8 cellular contexts compared by ENCODE assay signal in genomic region chr6:43269273-43270007, GRCh38. TPM values are rescaled to one million over a fixed set of nuclear protein-coding genes. Genes with fewer than 3 reads are reported as not detected.
DNase-seq lines count a peak whose midpoint lies in the region; ATAC-seq, FAIRE-seq and TF ChIP-seq lines count a peak whose summit lies in the region.

No MANE protein-coding gene starts in this region.

- peak overlapping the region; percentile 65 for H3K4me2 ChIP-seq in GM23248 (ENCODE audit: unreplicated experiment)

- peaks cover 16% of the 10 kb centered on the region for H3K27me3 ChIP-seq in GM23248 (replicated peaks; ENCODE audit: insufficient read depth)
- no peaks in the 10 kb centered on the region for H3K27me3 ChIP-seq in esophagus (ENCODE audit: control insufficient read depth in 1 of 2, insufficient read depth in 2 of 2, low read length in 2 of 2)
- no peaks in the 10 kb centered on the region for H3K27me3 ChIP-seq in pancreas
- H3K27me3 ChIP-seq in aorta (ENCODE audit: control insufficient read depth in 1 of 2, insufficient read depth in 2 of 2, low read length in 1 of 2), result no peaks in the 10 kb centered on the region

- no peaks in the 10 kb centered on the region for H4K20me1 ChIP-seq in GM23248 (ENCODE audit: insufficient read depth)

- no peaks in the 10 kb centered on the region for H3K79me2 ChIP-seq in GM23248 (ENCODE audit: insufficient read depth)

- no peak overlapping the region for H3K27ac ChIP-seq in GM23248
- peak overlapping the region; percentile 11 to 39 for H3K27ac ChIP-seq in esophagus (ENCODE audit: low read depth in 2 of 2, low read length in 1 of 2)
- H3K27ac ChIP-seq in pancreas, result peak overlapping the region in 2 of 4 donors; percentile 84 to 87
- H3K27ac ChIP-seq in aorta (ENCODE audit: low read depth in 1 of 2, low read length in 2 of 2), result no peak overlapping the region

- DNase-seq in GM23248, result peak; percentile 42
- peak; percentile 51 to 56 for DNase-seq in activated CD4-positive, alpha-beta T cell treated with anti-CD3 and anti-CD28 coated beads, Interleukin-2, amount 50 U/mL, for 48 hours
- DNase-seq in pancreas, result peak; percentile 31 to 85 (median 61)
- DNase-seq in urothelium cell line (ENCODE audit: low spot score), result no peak
- no peak for DNase-seq in aorta
- DNase-seq in NCI-H345 treated with DMSO at 0.1 percent for 48 hours (lab: John Stamatoyannopoulos, UW; ENCODE audit: unreplicated experiment), result no peak
- DNase-seq in NCI-H510A treated with DMSO at 0.1 percent for 48 hours (lab: John Stamatoyannopoulos, UW), result no peak

- in situ Hi-C loops in GM23248 (cut with MboI), result no loop called here

- no peaks in the 10 kb centered on the region for H3K4me1 ChIP-seq in GM23248 (ENCODE audit: insufficient read depth)
- H3K4me1 ChIP-seq in esophagus (ENCODE audit: control insufficient read depth in 2 of 2, insufficient read depth in 2 of 2, low read length in 1 of 2), result peaks cover 3 to 4% of the 10 kb centered on the region in 2 donors
- H3K4me1 ChIP-seq in pancreas, result peaks cover 7 to 31% (median 16%) of the 10 kb centered on the region in 3 donors
- no peaks in the 10 kb centered on the region for H3K4me1 ChIP-seq in aorta (ENCODE audit: control insufficient read depth in 1 of 2, insufficient read depth in 2 of 2, low read length in 2 of 2)

- peak; percentile 46 to 70 (median 57) for ATAC-seq in pancreas
- ATAC-seq in aorta (ENCODE audit: low FRiP score), result no peak

- H3K4me3 ChIP-seq in GM23248 (peak overlapping the region; percentile 59), esophagus (ENCODE audit: low read depth in 1 of 2, low read length in 2 of 2) (peak overlapping the region; percentile 18 to 20), pancreas (peak overlapping the region in 2 of 4 donors; percentile 35 to 43), aorta (ENCODE audit: low read length in 2 of 2) (no peak overlapping the region)

- WGBS in GM23248 (ENCODE audit: low coverage in 1 of 2, low lambda C conversion rate in 2 of 2, missing lambda C conversion rate in 2 of 2), 2 experiments, result 6 to 14% methylated on average over 35 to 40 of the region's 44 CpGs
- 3 to 4% methylated on average over 29 to 44 of the region's 44 CpGs for WGBS in esophagus, 2 donors
- 8 to 10% methylated on average over 44 of the region's 44 CpGs for WGBS in pancreas, 2 donors
- WGBS in aorta, 2 donors, result 3 to 5% methylated on average over 43 to 44 of the region's 44 CpGs

- H2AFZ ChIP-seq in GM23248, result peak overlapping the region; percentile 50

- H3K9me3 ChIP-seq in GM23248 (ENCODE audit: low read depth) (no peaks in the 10 kb centered on the region), esophagus (ENCODE audit: control insufficient read depth in 2 of 2, insufficient read depth in 1 of 2, low read depth in 1 of 2, low read length in 1 of 2) (no peaks in the 10 kb centered on the region), pancreas (no peaks in the 10 kb centered on the region), aorta (ENCODE audit: control insufficient read depth, low read length) (no peaks in the 10 kb centered on the region)

- no peak overlapping the region for H3K9ac ChIP-seq in GM23248

- TF ChIP-seq CTCF in pancreas (IDR thresholded peaks at IDR 0.05), result no peak

- no peaks in the 10 kb centered on the region for H3F3A ChIP-seq in GM23248 (ENCODE audit: insufficient read depth)

- intact Hi-C loops in pancreas (cut with DNase I), result no loop called here
- intact Hi-C loops in aorta (cut with DNase I), result no loop called here

- no peaks in the 10 kb centered on the region for H3K9me2 ChIP-seq in GM23248 (ENCODE audit: insufficient read depth)

- no peak for FAIRE-seq in pancreas (lab: Jason Lieb, UNC)
- no peak for FAIRE-seq in urothelium cell line (lab: Jason Lieb, UNC)

- H3K36me3 ChIP-seq in GM23248 (ENCODE audit: low read depth), result no peaks in the 10 kb centered on the region
- H3K36me3 ChIP-seq in esophagus (ENCODE audit: control insufficient read depth in 2 of 2, insufficient read depth in 2 of 2, low read length in 1 of 2), result no peaks in the 10 kb centered on the region
- no peaks in the 10 kb centered on the region for H3K36me3 ChIP-seq in pancreas
- H3K36me3 ChIP-seq in aorta (ENCODE audit: control insufficient read depth in 1 of 2, insufficient read depth in 2 of 2, low read length in 1 of 2), result no peaks in the 10 kb centered on the region

RNA-seq across cellular contexts. Expression of gene TTBK1, which starts 26.2 kb away (rescaled TPM):
- not detected in 2 replicates for total RNA-seq in GM23248 (2014; rRNA removed; shearing (Covaris generic))
- not detected in 2 replicates for polyA plus RNA-seq in GM23248 (2016; fragmentation: Nextera tagmentation; extraction: Ambion mirVana)
- under 1 TPM; 0.02 TPM for polyA plus RNA-seq in esophagus
- under 1 TPM; 0.08 to 0.19 (median 0.14) TPM for total RNA-seq in pancreas
- under 1 TPM; 0.45 to 0.57 TPM for polyA plus RNA-seq in pancreas
- under 1 TPM in 1 of 2 donors, not detected in 1; 0.12 TPM for total RNA-seq in aorta
- polyA plus RNA-seq in aorta, result not detected

RNA-seq across cellular contexts. Expression of gene SLC22A7, which starts 28.6 kb away (rescaled TPM):
- total RNA-seq in GM23248 (2014; rRNA removed; shearing (Covaris generic)), result not detected in 2 replicates
- not detected in 2 replicates for polyA plus RNA-seq in GM23248 (2016; fragmentation: Nextera tagmentation; extraction: Ambion mirVana)
- polyA plus RNA-seq in esophagus, result not detected
- total RNA-seq in pancreas, result under 1 TPM in 1 of 6 donors, not detected in 5; 0.16 TPM
- polyA plus RNA-seq in pancreas, result not detected
- not detected for total RNA-seq in aorta
- not detected for polyA plus RNA-seq in aorta

RNA-seq across cellular contexts. Expression of gene CRIP3, which starts 39.2 kb away (rescaled TPM):
- not detected in 2 replicates for total RNA-seq in GM23248 (2014; rRNA removed; shearing (Covaris generic))
- 0.39 TPM in 1 of 2 replicates, not detected in the other for polyA plus RNA-seq in GM23248 (2016; fragmentation: Nextera tagmentation; extraction: Ambion mirVana)
- polyA plus RNA-seq in esophagus, result 1 to 10 TPM in 1 of 2 donors, under 1 TPM in 1; 0.40 to 1.2 TPM
- 1 to 10 TPM in 2 of 6 donors, under 1 TPM in 4; 0.46 to 4.6 (median 0.82) TPM for total RNA-seq in pancreas
- polyA plus RNA-seq in pancreas, result 1 to 10 TPM; 4.5 to 9.7 TPM
- 1 to 10 TPM in 1 of 2 donors, under 1 TPM in 1; 0.65 to 2.2 TPM for total RNA-seq in aorta
- 1 to 10 TPM in 1 of 2 donors, not detected in 1; 1.8 TPM for polyA plus RNA-seq in aorta

RNA-seq across cellular contexts. Expression of gene DNPH1, which starts 40.2 kb away (rescaled TPM):
- 61.2 and 94.8 TPM in 2 replicates for total RNA-seq in GM23248 (2014; rRNA removed; shearing (Covaris generic))
- 90.2 and 93.6 TPM in 2 replicates for polyA plus RNA-seq in GM23248 (2016; fragmentation: Nextera tagmentation; extraction: Ambion mirVana)
- polyA plus RNA-seq in esophagus, result 100 to 1,000 TPM in 1 of 2 donors, 10 to 100 TPM in 1; 62.3 to 115 TPM
- 10 to 100 TPM; 19.9 to 45.1 (median 38.4) TPM for total RNA-seq in pancreas
- 10 to 100 TPM; 56.0 to 73.3 TPM for polyA plus RNA-seq in pancreas
- total RNA-seq in aorta, result 10 to 100 TPM; 10.2 to 18.1 TPM
- 10 to 100 TPM; 36.8 to 87.4 TPM for polyA plus RNA-seq in aorta

Comparison
In these comparisons a context has a peak if more than half of its experiments do, and no peak if none do; other contexts are left out.
1. DNase-seq: peak in GM23248 (single experiment), activated CD4-positive, alpha-beta T cell treated with anti-CD3 and anti-CD28 coated beads, Interleukin-2, amount 50 U/mL, for 48 hours (2 of 2) and pancreas (6 of 6); none in urothelium cell line (single experiment), aorta (0 of 2), NCI-H345 treated with DMSO at 0.1 percent for 48 hours (single experiment) and NCI-H510A treated with DMSO at 0.1 percent for 48 hours (single experiment).
2. H3K27ac ChIP-seq: peak in esophagus (2 of 2); none in GM23248 (single experiment) and aorta (0 of 2).
3. H3K4me3 ChIP-seq: peak in GM23248 (single experiment) and esophagus (2 of 2); none in aorta (0 of 2).